24 cellular contexts compared by ENCODE assay signal in genomic region chr1:53684741-53685140, GRCh38. TPM values are rescaled to one million over a fixed set of nuclear protein-coding genes. Genes with fewer than 3 reads are reported as not detected.
DNase-seq lines count a peak whose midpoint lies in the region; ATAC-seq and TF ChIP-seq lines count a peak whose summit lies in the region.
"Had no signal": no experiment of that assay in that cellular context is flagged by ENCODE, and none has a peak within 500 bp of the region (broad histone marks: within the 10 kb centered on the region; RNA-seq: fewer than 3 reads in every experiment).

No MANE protein-coding gene starts in this region.

- H3K9ac ChIP-seq in HUES6 (ENCODE audit: low read length) = no peak overlapping the region
- no peak overlapping the region for H3K9ac ChIP-seq in neuronal stem cell (ENCODE audit: low read depth, low read length, poor library complexity)
- H3K9ac ChIP-seq: GM23248 had no signal

- BruUV-seq in Caco-2 (replicated peaks; lab: Mats Ljungman, UMichigan) = no TSS peak

- peak overlapping the region; percentile 35 for H3K4me2 ChIP-seq in neuronal stem cell (ENCODE audit: insufficient read depth, low read length, poor library complexity, severe bottlenecking)

- H3K14ac ChIP-seq in neuronal stem cell (ENCODE audit: low read length) = no peak overlapping the region

- no peak overlapping the region for H4K8ac ChIP-seq in neuronal stem cell (ENCODE audit: low read depth, low read length)

- H3K4me3 Mint-ChIP-seq in Caco-2 (ENCODE audit: unreplicated experiment) (peak overlapping the region; percentile 77), chondrocyte (ENCODE audit: unreplicated experiment) (peak overlapping the region; percentile 73)
- H3K4me3 Mint-ChIP-seq in activated T-helper 2 cell treated with anti-CD3 and anti-CD28 coated beads, Interferon-gamma antibody, Interleukin-2, Interleukin-4, amounts not matched to agents 10 μg/mL and 5 μg/mL and 100 μg/mL, durations not matched to agents 14 hours and 24 hours and 36 hours (ENCODE audit: low read depth) = no peak overlapping the region
- H3K4me3 Mint-ChIP-seq: activated CD4-positive, alpha-beta T cell treated with anti-CD3 and anti-CD28 coated beads, Interleukin-2, amount 10 ng/mL, durations not matched to agents 24 days and 14 days; activated T-cell treated with anti-CD3 and anti-CD28 coated beads, Interleukin-2, amount 50 U/mL, for 4 hours; memory B cell had no signal

- H3K9me3 Mint-ChIP-seq in Caco-2 (ENCODE audit: unreplicated experiment) (no peaks in the 10 kb centered on the region), chondrocyte (ENCODE audit: low read depth) (no peaks in the 10 kb centered on the region)
- H3K9me3 Mint-ChIP-seq in activated T-helper 2 cell treated with anti-CD3 and anti-CD28 coated beads, Interferon-gamma antibody, Interleukin-2, Interleukin-4, amounts not matched to agents 10 μg/mL and 5 μg/mL and 100 μg/mL, durations not matched to agents 14 hours and 24 hours and 36 hours = no peaks in the 10 kb centered on the region
- H3K9me3 Mint-ChIP-seq: activated CD4-positive, alpha-beta T cell treated with anti-CD3 and anti-CD28 coated beads, Interleukin-2, amount 10 ng/mL, durations not matched to agents 24 days and 14 days; activated T-cell treated with anti-CD3 and anti-CD28 coated beads, Interleukin-2, amount 50 U/mL, for 4 hours; brain; memory B cell had no signal

- H2AFZ ChIP-seq in neuronal stem cell (ENCODE audit: low read length) = no peak overlapping the region
- H2AFZ ChIP-seq: GM23248 had no signal

- H3K36me3 Mint-ChIP-seq in Caco-2 (ENCODE audit: insufficient read depth, unreplicated experiment) = no peaks in the 10 kb centered on the region
- H3K36me3 Mint-ChIP-seq in chondrocyte (ENCODE audit: low read depth) = no peaks in the 10 kb centered on the region
- no peaks in the 10 kb centered on the region for H3K36me3 Mint-ChIP-seq in activated T-helper 2 cell treated with anti-CD3 and anti-CD28 coated beads, Interferon-gamma antibody, Interleukin-2, Interleukin-4, amounts not matched to agents 10 μg/mL and 5 μg/mL and 100 μg/mL, durations not matched to agents 14 hours and 24 hours and 36 hours (ENCODE audit: low read depth)
- H3K36me3 Mint-ChIP-seq: brain, memory B cell had no signal

- H4K91ac ChIP-seq in neuronal stem cell (ENCODE audit: low read depth, low read length, poor library complexity) = no peak overlapping the region

- H3K4ac ChIP-seq in neuronal stem cell (ENCODE audit: low read length) = no peak overlapping the region

- no peak for DNase-seq in Caco-2
- DNase-seq in chondrocyte (ENCODE audit: low spot score) = no peak
- no peak for DNase-seq in neuronal stem cell (ENCODE audit: low spot score)
- DNase-seq in activated T-helper 2 cell treated with anti-CD3 and anti-CD28 coated beads, Interferon-gamma antibody, Interleukin-2, Interleukin-4, amounts not matched to agents 10 μg/mL and 5 μg/mL and 100 μg/mL, durations not matched to agents 14 hours and 24 hours and 36 hours (ENCODE audit: low spot score) = no peak
- no peak for DNase-seq in ecto neural progenitor cell (ENCODE audit: low spot score)
- DNase-seq: activated CD4-positive, alpha-beta T cell treated with anti-CD3 and anti-CD28 coated beads, Interleukin-2, amount 10 ng/mL, durations not matched to agents 24 days and 14 days; activated naive CD4-positive, alpha-beta T cell; activated T-cell treated with anti-CD3 and anti-CD28 coated beads, Interleukin-2, amount 50 U/mL, for 4 hours; effector CD8-positive, alpha-beta T cell; GM23248; left cardiac atrium; NCI-H1048; nucleus accumbens; PC-3; tibial artery had no signal

- H2AK5ac ChIP-seq in neuronal stem cell (ENCODE audit: low read depth, low read length) = peak overlapping the region; percentile 57

- H3K23ac ChIP-seq in neuronal stem cell (ENCODE audit: low read depth, low read length, poor library complexity) = no peak overlapping the region

- no peak overlapping the region for H2BK15ac ChIP-seq in neuronal stem cell (ENCODE audit: low read length)

- H3K4me1 ChIP-seq in Caco-2 (peaks cover 17% of the 10 kb centered on the region), HUES6 (ENCODE audit: control insufficient read depth, insufficient read depth, low read length) (peaks cover 43% of the 10 kb centered on the region), neuronal stem cell (ENCODE audit: control insufficient read depth in 2 of 2, insufficient read depth in 1 of 2, low read depth in 1 of 2, low read length in 2 of 2) (peaks cover 0 to 18% of the 10 kb centered on the region in 2 donors)
- H3K4me1 ChIP-seq: foreskin keratinocyte had no signal

- no peaks in the 10 kb centered on the region for H3K79me1 ChIP-seq in neuronal stem cell (ENCODE audit: low read depth, low read length)

- intact Hi-C loops in Caco-2 (cut with micrococcal nuclease; ENCODE audit: unreplicated experiment) = no loop called here
- intact Hi-C loops in activated T-helper 2 cell treated with anti-CD3 and anti-CD28 coated beads, Interferon-gamma antibody, Interleukin-2, Interleukin-4, amounts not matched to agents 10 μg/mL and 5 μg/mL and 100 μg/mL, durations not matched to agents 14 hours and 24 hours and 36 hours (cut with micrococcal nuclease) = loop anchor here (5.0 kb wide), 1 partner anchor 197 kb away; no protein-coding TSS in a partner anchor

- WGBS in neuronal stem cell (ENCODE audit: extremely low coverage in 2 of 2, insufficient read length in 2 of 2, insufficient replicate concordance in 1 of 2), 2 donors = no CpG with 5 or more reads among the region's 1 CpG

- CTCF ChIA-PET in Caco-2 (lab: Charles Lee) = no interaction called here

- H2BK5ac ChIP-seq in neuronal stem cell (ENCODE audit: low read length) = no peak overlapping the region

- H3K27me3 Mint-ChIP-seq in Caco-2 (ENCODE audit: insufficient read depth, unreplicated experiment) (peaks cover 2% of the 10 kb centered on the region), chondrocyte (ENCODE audit: low read depth) (no peaks in the 10 kb centered on the region)
- H3K27me3 Mint-ChIP-seq in activated T-helper 2 cell treated with anti-CD3 and anti-CD28 coated beads, Interferon-gamma antibody, Interleukin-2, Interleukin-4, amounts not matched to agents 10 μg/mL and 5 μg/mL and 100 μg/mL, durations not matched to agents 14 hours and 24 hours and 36 hours (ENCODE audit: low read depth) = peaks cover 38% of the 10 kb centered on the region

- H3K27ac Mint-ChIP-seq in Caco-2 (ENCODE audit: unreplicated experiment) = no peak overlapping the region
- H3K27ac Mint-ChIP-seq in chondrocyte (ENCODE audit: unreplicated experiment) = peak overlapping the region; percentile 95
- H3K27ac Mint-ChIP-seq in activated T-helper 2 cell treated with anti-CD3 and anti-CD28 coated beads, Interferon-gamma antibody, Interleukin-2, Interleukin-4, amounts not matched to agents 10 μg/mL and 5 μg/mL and 100 μg/mL, durations not matched to agents 14 hours and 24 hours and 36 hours = no peak overlapping the region
- H3K27ac Mint-ChIP-seq: activated CD4-positive, alpha-beta T cell treated with anti-CD3 and anti-CD28 coated beads, Interleukin-2, amount 10 ng/mL, durations not matched to agents 24 days and 14 days; memory B cell had no signal

- peak overlapping the region; percentile 74 for H3K18ac ChIP-seq in neuronal stem cell (ENCODE audit: low read length)

- H2BK12ac ChIP-seq in neuronal stem cell (ENCODE audit: low read length) = peak overlapping the region; percentile 48

- H3K9me3 ChIP-seq in Caco-2 (no peaks in the 10 kb centered on the region), HUES6 (ENCODE audit: control insufficient read depth, insufficient read depth, low read depth, low read length) (no peaks in the 10 kb centered on the region), neuronal stem cell (replicated peaks in 1 of 2; ENCODE audit: control insufficient read depth in 2 of 2, insufficient read depth in 1 of 2, low read depth in 1 of 2, low read length in 2 of 2) (no peaks in the 10 kb centered on the region)
- H3K9me3 ChIP-seq: tibial artery had no signal

- no peak for ATAC-seq in HG03439 (IDR thresholded peaks at IDR 0.05; ENCODE audit: unreplicated experiment)
- ATAC-seq: activated T-cell treated with anti-CD3 and anti-CD28 coated beads, Interleukin-2, amount 50 U/mL, for 4 hours; esophagus mucosa had no signal

- H3K27me3 ChIP-seq in Caco-2 (replicated peaks; ENCODE audit: control insufficient read depth, insufficient read depth, low read length) (no peaks in the 10 kb centered on the region), HUES6 (ENCODE audit: control insufficient read depth, insufficient read depth, low read length) (peaks cover 40% of the 10 kb centered on the region), neuronal stem cell (ENCODE audit: control insufficient read depth in 3 of 3, insufficient read depth in 3 of 3, low read depth in 1 of 3, low read length in 3 of 3) (peaks cover 0 to 70% (median 0%) of the 10 kb centered on the region in 3 experiments)

- peaks cover 29% of the 10 kb centered on the region for H3K4me1 Mint-ChIP-seq in Caco-2 (ENCODE audit: low read depth, unreplicated experiment)
- peaks cover 84% of the 10 kb centered on the region for H3K4me1 Mint-ChIP-seq in chondrocyte (ENCODE audit: low read depth)
- H3K4me1 Mint-ChIP-seq in activated T-helper 2 cell treated with anti-CD3 and anti-CD28 coated beads, Interferon-gamma antibody, Interleukin-2, Interleukin-4, amounts not matched to agents 10 μg/mL and 5 μg/mL and 100 μg/mL, durations not matched to agents 14 hours and 24 hours and 36 hours (ENCODE audit: low read depth) = peaks cover 4% of the 10 kb centered on the region

- H2BK120ac ChIP-seq in neuronal stem cell (ENCODE audit: low read depth, low read length) = no peak overlapping the region

- H3K27ac ChIP-seq in HUES6 (ENCODE audit: low read depth, low read length) = no peak overlapping the region
- no peak overlapping the region for H3K27ac ChIP-seq in neuronal stem cell (replicated peaks; ENCODE audit: low read length)
- H3K27ac ChIP-seq: foreskin keratinocyte, GM23248, tibial artery, VCaP had no signal

- TF ChIP-seq CTCF in Caco-2 (IDR thresholded peaks at IDR 0.05; ENCODE audit: insufficient read depth in 1 of 2, low read depth in 1 of 2, low read length in 1 of 2, severe bottlenecking in 1 of 2, unreplicated experiment in 1 of 2) (no peak), chondrocyte (IDR thresholded peaks at IDR 0.05) (no peak)

- POLR2A ChIA-PET in Caco-2 (lab: Charles Lee) = no interaction called here

- H3K4me3 ChIP-seq in Caco-2 (ENCODE audit: low read depth, low read length) (no peak overlapping the region), HUES6 (ENCODE audit: low read depth, low read length) (peak overlapping the region; percentile 30; the same call in 1 of the 2 replicates), neuronal stem cell (ENCODE audit: low read length in 2 of 2) (no peak overlapping the region)
- H3K4me3 ChIP-seq: GM23248, tibial artery had no signal

- no peaks in the 10 kb centered on the region for H3K36me3 ChIP-seq in Caco-2 (ENCODE audit: control insufficient read depth, insufficient read depth, low read length)
- no peaks in the 10 kb centered on the region for H3K36me3 ChIP-seq in HUES6 (ENCODE audit: control insufficient read depth, insufficient read depth, low read length)
- no peaks in the 10 kb centered on the region for H3K36me3 ChIP-seq in neuronal stem cell (replicated peaks in 1 of 2; ENCODE audit: control insufficient read depth in 2 of 2, insufficient read depth in 2 of 2, low read length in 2 of 2)
- H3K36me3 ChIP-seq: tibial artery had no signal

RNA-seq across cellular contexts. Expression of gene GLIS1, which starts 54.2 kb away (rescaled TPM):
- total RNA-seq in Caco-2 (2022) (not detected in 2 replicates), chondrocyte (17.3 to 36.2 TPM (median 17.4 TPM) in 3 replicates)
- 0.08 TPM for polyA plus RNA-seq in neuronal stem cell (2013, experiment 1 of 2)
- 0.10 TPM for polyA plus RNA-seq in neuronal stem cell (2013, experiment 2 of 2)
- not detected in 2 replicates for total RNA-seq in activated T-helper 2 cell treated with anti-CD3 and anti-CD28 coated beads, Interferon-gamma antibody, Interleukin-2, Interleukin-4, amounts not matched to agents 10 μg/mL and 5 μg/mL and 100 μg/mL, durations not matched to agents 14 hours and 24 hours and 36 hours
- total RNA-seq: activated CD4-positive, alpha-beta T cell treated with anti-CD3 and anti-CD28 coated beads, Interleukin-2, amount 10 ng/mL, durations not matched to agents 24 days and 14 days; activated CD8-positive, alpha-beta memory T cell treated with anti-CD3 and anti-CD28 coated beads for 36 hours; activated T-cell treated with anti-CD3 and anti-CD28 coated beads, Interleukin-2, amount 50 U/mL, for 4 hours; foreskin keratinocyte; skeletal muscle tissue had no signal
- polyA plus RNA-seq: foreskin keratinocyte had no signal

Comparison
In these comparisons a context has a peak if more than half of its experiments do, and no peak if none do; other contexts are left out.
1. RNA of gene GLIS1, which starts 54.2 kb away (total RNA-seq): 17.3 to 36.2 TPM in chondrocyte; not detected in Caco-2 and not detected in activated T-helper 2 cell treated with anti-CD3 and anti-CD28 coated beads, Interferon-gamma antibody, Interleukin-2, Interleukin-4, amounts not matched to agents 10 μg/mL and 5 μg/mL and 100 μg/mL, durations not matched to agents 14 hours and 24 hours and 36 hours; every median in the first group is over 10 times any median in the second.